In the genomic region with DNA sequence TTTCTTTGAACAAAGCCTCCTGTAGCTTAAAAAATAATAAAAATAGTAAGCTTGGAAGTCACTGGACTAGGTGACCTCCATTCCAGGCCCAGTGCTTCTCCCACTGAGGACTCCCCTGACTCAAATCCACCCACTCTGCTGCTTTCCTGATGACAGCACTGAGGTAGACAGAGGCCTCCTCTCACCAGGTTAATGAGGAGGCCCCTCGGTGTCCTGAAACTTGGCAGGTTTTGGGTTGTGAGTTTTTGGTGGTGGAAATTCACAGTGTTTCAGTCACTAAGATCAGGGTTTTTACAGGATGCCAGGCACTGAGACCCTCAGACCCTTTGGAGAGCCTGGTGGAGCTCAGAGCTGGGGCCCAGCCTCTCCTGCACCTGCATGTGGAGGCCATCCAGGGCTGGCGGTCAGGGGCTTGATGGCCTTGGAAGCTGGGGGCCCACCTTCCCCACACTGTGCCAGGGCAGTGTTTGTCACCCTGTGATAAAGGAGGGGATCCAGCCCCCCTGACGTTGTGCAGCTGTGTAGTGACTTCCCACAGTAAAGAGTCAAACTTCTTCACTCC, we compare ENCODE assay signal across 10 cellular contexts. TPM values are rescaled to one million over a fixed set of nuclear protein-coding genes. Genes with fewer than 3 reads are reported as not detected.
DNase-seq lines count a peak whose midpoint lies in the region; ATAC-seq and TF ChIP-seq lines count a peak whose summit lies in the region.
"Had no signal": no experiment of that assay in that cellular context is flagged by ENCODE, and none has a peak within 500 bp of the region (broad histone marks: within the 10 kb centered on the region; RNA-seq: fewer than 3 reads in every experiment).

No MANE protein-coding gene starts in this region.

- peaks cover 79% of the 10 kb centered on the region for H3K4me1 Mint-ChIP-seq in activated CD4-positive, alpha-beta T cell treated with anti-CD3 and anti-CD28 coated beads, Interleukin-2, amount 10 ng/mL, durations not matched to agents 24 days and 14 days
- peaks cover 88% of the 10 kb centered on the region for H3K4me1 Mint-ChIP-seq in activated CD8-positive, alpha-beta T cell treated with anti-CD3 and anti-CD28 coated beads, Interleukin-2, amount 10 ng/mL, durations not matched to agents 7 days and 5 days (ENCODE audit: low read depth)
- peaks cover 91 to 95% of the 10 kb centered on the region in 2 donors for H3K4me1 Mint-ChIP-seq in immature natural killer cell
- H3K4me1 Mint-ChIP-seq in stimulated activated naive CD8-positive, alpha-beta T cell treated with anti-CD3 and anti-CD28 coated beads, Interleukin-15, amount 100 ng/mL, for 72 hours, result peaks cover 93% of the 10 kb centered on the region

- peak overlapping the region; percentile 79 for H3K4me3 Mint-ChIP-seq in activated CD4-positive, alpha-beta T cell treated with anti-CD3 and anti-CD28 coated beads, Interleukin-2, amount 10 ng/mL, durations not matched to agents 24 days and 14 days
- peak overlapping the region; percentile 9 for H3K4me3 Mint-ChIP-seq in activated CD8-positive, alpha-beta T cell treated with anti-CD3 and anti-CD28 coated beads, Interleukin-2, amount 10 ng/mL, durations not matched to agents 7 days and 5 days
- peak overlapping the region in 3 of 5 donors; percentile 63 to 70 (median 69) for H3K4me3 Mint-ChIP-seq in immature natural killer cell
- peak overlapping the region; percentile 80 to 81 for H3K4me3 Mint-ChIP-seq in stimulated activated naive CD8-positive, alpha-beta T cell treated with anti-CD3 and anti-CD28 coated beads, Interleukin-15, amount 100 ng/mL, for 72 hours

- H3K4me1 ChIP-seq in mucosa of descending colon (ENCODE audit: low read depth), result peaks cover 50% of the 10 kb centered on the region

- ATAC-seq in activated CD8-positive, alpha-beta T cell treated with anti-CD3 and anti-CD28 coated beads, Interleukin-2, amount 10 ng/mL, durations not matched to agents 7 days and 5 days, result no peak
- no peak for ATAC-seq in stimulated activated naive CD8-positive, alpha-beta T cell treated with anti-CD3 and anti-CD28 coated beads, Interleukin-15, amount 100 ng/mL, for 72 hours
- ATAC-seq in mucosa of descending colon (no peak), GM18870 (IDR thresholded peaks at IDR 0.05; ENCODE audit: unreplicated experiment) (no peak)

- TF ChIP-seq CTCF in mucosa of descending colon (IDR thresholded peaks at IDR 0.05), result no peak

- H3K9me3 Mint-ChIP-seq in activated CD4-positive, alpha-beta T cell treated with anti-CD3 and anti-CD28 coated beads, Interleukin-2, amount 10 ng/mL, durations not matched to agents 24 days and 14 days, result peaks cover 4% of the 10 kb centered on the region
- H3K9me3 Mint-ChIP-seq in activated CD8-positive, alpha-beta T cell treated with anti-CD3 and anti-CD28 coated beads, Interleukin-2, amount 10 ng/mL, durations not matched to agents 7 days and 5 days (ENCODE audit: insufficient read depth), result no peaks in the 10 kb centered on the region
- no peaks in the 10 kb centered on the region for H3K9me3 Mint-ChIP-seq in immature natural killer cell
- peaks cover 5% of the 10 kb centered on the region in 2 donors for H3K9me3 Mint-ChIP-seq in stimulated activated naive CD8-positive, alpha-beta T cell treated with anti-CD3 and anti-CD28 coated beads, Interleukin-15, amount 100 ng/mL, for 72 hours

- DNase-seq in activated CD4-positive, alpha-beta T cell treated with anti-CD3 and anti-CD28 coated beads, Interleukin-2, amount 10 ng/mL, durations not matched to agents 24 days and 14 days, result no peak
- no peak for DNase-seq in activated CD4-positive, alpha-beta T cell treated with anti-CD3 and anti-CD28 coated beads, Interleukin-2, amount 50 U/mL, for 1 hour
- no peak for DNase-seq in activated CD8-positive, alpha-beta T cell treated with anti-CD3 and anti-CD28 coated beads, Interleukin-2, amount 10 ng/mL, durations not matched to agents 7 days and 5 days
- DNase-seq in immature natural killer cell (no peak), D341Med (ENCODE audit: low spot score) (no peak), mucosa of descending colon (no peak)
- no peak for DNase-seq in stimulated activated naive CD8-positive, alpha-beta T cell treated with anti-CD3 and anti-CD28 coated beads, Interleukin-15, amount 100 ng/mL, for 72 hours
- DNase-seq: posterior cingulate gyrus had no signal

- intact Hi-C loops in activated CD4-positive, alpha-beta T cell treated with anti-CD3 and anti-CD28 coated beads, Interleukin-2, amount 10 ng/mL, durations not matched to agents 24 days and 14 days (cut with micrococcal nuclease), result loop anchor here (2.0 to 5.0 kb wide), 2 partner anchors 64 to 271 kb away; a partner anchor contains a TSS
- intact Hi-C loops in mucosa of descending colon (cut with DNase I, micrococcal nuclease), result no loop called here

- no peaks in the 10 kb centered on the region for H3K36me3 ChIP-seq in mucosa of descending colon (ENCODE audit: low read depth)

- H3K27me3 Mint-ChIP-seq in activated CD4-positive, alpha-beta T cell treated with anti-CD3 and anti-CD28 coated beads, Interleukin-2, amount 10 ng/mL, durations not matched to agents 24 days and 14 days, result no peaks in the 10 kb centered on the region
- H3K27me3 Mint-ChIP-seq in activated CD8-positive, alpha-beta T cell treated with anti-CD3 and anti-CD28 coated beads, Interleukin-2, amount 10 ng/mL, durations not matched to agents 7 days and 5 days (ENCODE audit: low read depth), result no peaks in the 10 kb centered on the region
- H3K27me3 Mint-ChIP-seq in immature natural killer cell (ENCODE audit: low read depth in 3 of 3), result peaks cover 0 to 4% (median 0%) of the 10 kb centered on the region in 3 donors
- no peaks in the 10 kb centered on the region for H3K27me3 Mint-ChIP-seq in stimulated activated naive CD8-positive, alpha-beta T cell treated with anti-CD3 and anti-CD28 coated beads, Interleukin-15, amount 100 ng/mL, for 72 hours

- peaks cover 54% of the 10 kb centered on the region for H3K36me3 Mint-ChIP-seq in activated CD4-positive, alpha-beta T cell treated with anti-CD3 and anti-CD28 coated beads, Interleukin-2, amount 10 ng/mL, durations not matched to agents 24 days and 14 days (ENCODE audit: low read depth)
- peaks cover 77% of the 10 kb centered on the region for H3K36me3 Mint-ChIP-seq in activated CD8-positive, alpha-beta T cell treated with anti-CD3 and anti-CD28 coated beads, Interleukin-2, amount 10 ng/mL, durations not matched to agents 7 days and 5 days (ENCODE audit: low read depth)
- peaks cover 5 to 18% (median 8%) of the 10 kb centered on the region in 3 donors for H3K36me3 Mint-ChIP-seq in immature natural killer cell

- CTCF ChIA-PET in activated CD8-positive, alpha-beta T cell treated with anti-CD3 and anti-CD28 coated beads, Interleukin-2, amount 10 ng/mL, durations not matched to agents 7 days and 5 days (lab: Charles Lee), result interaction anchor here (2.9 to 35.6 kb wide), 5 partner anchors 13 to 33 kb away, joined by 7 to 1113 read pairs (median 114); no protein-coding TSS in a partner anchor

- no peaks in the 10 kb centered on the region for H3K9me3 ChIP-seq in mucosa of descending colon

- POLR2A ChIA-PET in activated CD8-positive, alpha-beta T cell treated with anti-CD3 and anti-CD28 coated beads, Interleukin-2, amount 10 ng/mL, durations not matched to agents 7 days and 5 days (lab: Charles Lee), result interaction anchor here (1.7 to 8.0 kb wide), 2 partner anchors 14 to 15 kb away, joined by 7 to 86 read pairs; a partner anchor contains a TSS

- H3K4me3 ChIP-seq in mucosa of descending colon, result no peak overlapping the region
- H3K4me3 ChIP-seq: coronary artery had no signal

- peak overlapping the region; percentile 99 for H3K27ac Mint-ChIP-seq in activated CD4-positive, alpha-beta T cell treated with anti-CD3 and anti-CD28 coated beads, Interleukin-2, amount 10 ng/mL, durations not matched to agents 24 days and 14 days
- H3K27ac Mint-ChIP-seq in activated CD8-positive, alpha-beta T cell treated with anti-CD3 and anti-CD28 coated beads, Interleukin-2, amount 10 ng/mL, durations not matched to agents 7 days and 5 days, result peak overlapping the region; percentile 77
- peak overlapping the region; percentile 80 to 95 (median 86) for H3K27ac Mint-ChIP-seq in immature natural killer cell
- peak overlapping the region; percentile 95 to 98 for H3K27ac Mint-ChIP-seq in stimulated activated naive CD8-positive, alpha-beta T cell treated with anti-CD3 and anti-CD28 coated beads, Interleukin-15, amount 100 ng/mL, for 72 hours

RNA-seq across cellular contexts. Expression of a gene that starts 19.1 kb away (rescaled TPM):
- total RNA-seq in activated CD4-positive, alpha-beta T cell treated with anti-CD3 and anti-CD28 coated beads, Interleukin-2, amount 10 ng/mL, durations not matched to agents 24 days and 14 days, result 57.8 and 61.7 TPM in 2 replicates
- total RNA-seq in activated CD8-positive, alpha-beta T cell treated with anti-CD3 and anti-CD28 coated beads, Interleukin-2, amount 10 ng/mL, durations not matched to agents 7 days and 5 days, result 100 to 1,000 TPM; 109 to 117 TPM
- polyA plus RNA-seq in immature natural killer cell, result 100 to 1,000 TPM; 141 to 363 (median 226) TPM
- 10 to 100 TPM; 75.5 to 96.5 (median 81.0) TPM for total RNA-seq in mucosa of descending colon

Comparison
In these comparisons a context has a peak if more than half of its experiments do, and no peak if none do; other contexts are left out.
1. H3K4me3 Mint-ChIP-seq: peak in every context shown above with its lines; median percentile 80 in stimulated activated naive CD8-positive, alpha-beta T cell treated with anti-CD3 and anti-CD28 coated beads, Interleukin-15, amount 100 ng/mL, for 72 hours; 79 in activated CD4-positive, alpha-beta T cell treated with anti-CD3 and anti-CD28 coated beads, Interleukin-2, amount 10 ng/mL, durations not matched to agents 24 days and 14 days; 69 in immature natural killer cell; 9 in activated CD8-positive, alpha-beta T cell treated with anti-CD3 and anti-CD28 coated beads, Interleukin-2, amount 10 ng/mL, durations not matched to agents 7 days and 5 days.